In the genomic region with DNA sequence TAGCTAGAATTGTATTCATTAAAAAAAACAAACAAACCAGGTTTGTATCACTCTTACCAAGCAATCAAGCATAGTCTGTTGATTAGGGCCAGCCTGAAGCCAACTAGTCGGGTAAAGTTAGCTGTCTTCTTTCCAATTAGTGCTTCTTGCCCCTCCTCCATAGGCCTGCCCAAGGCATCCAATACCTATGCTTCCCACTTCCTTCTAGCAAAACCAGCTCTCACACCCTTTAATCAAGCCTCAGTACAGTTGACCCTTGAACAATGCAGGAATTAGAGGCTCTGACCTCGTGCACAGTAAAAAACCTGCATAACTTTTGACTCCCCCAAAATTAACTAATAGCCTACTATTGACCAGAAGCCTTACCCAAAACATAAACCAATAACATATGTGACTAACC, we compare ENCODE assay signal across 10 cellular contexts.
"Had no signal": no experiment of that assay in that cellular context is flagged by ENCODE, and none has a peak within 500 bp of the region (broad histone marks: within the 10 kb centered on the region; RNA-seq: fewer than 3 reads in every experiment).

No MANE protein-coding gene starts in this region.

- H3K9me3 ChIP-seq: HAP-1 had no signal

- FAIRE-seq: HTR-8/SVneo, K562 had no signal

- H3K9ac ChIP-seq: GM23248 had no signal

- ATAC-seq: HCT116, K562 had no signal

- H3K27ac Mint-ChIP-seq: HFFc6 had no signal

- H3K36me3 ChIP-seq: HAP-1 had no signal

- DNase-seq: GM23248, GOT3, H7, HFFc6, IMR-90, KG1 had no signal

- H3K27ac ChIP-seq: GM23248 had no signal

- H3K4me3 ChIP-seq: GM23248, HAP-1, K562 had no signal

- H2AFZ ChIP-seq: GM23248 had no signal

- H3K4me3 Mint-ChIP-seq: HFFc6 had no signal
